ENCODE assay signal across 8 cellular contexts in genomic region chr5:54610197-54610898, GRCh38.
A peak's percentile ranks its signal among the peaks of the same experiment; 100 is the strongest.
DNase-seq lines count a peak whose midpoint lies in the region; ATAC-seq lines count a peak whose summit lies in the region.

No MANE protein-coding gene starts in this region.

- H3K4me3 Mint-ChIP-seq in T-helper 1 cell treated with Interleukin-12 subunit alpha and Interleukin-12 subunit beta and Interleukin-4 antibody, amounts not matched to agents 30 μg/mL and 1 μg/mL, for 36 hours, result peak overlapping the region; percentile 63
- peak overlapping the region in 9 of 10 donors; percentile 40 to 71 (median 56) for H3K4me3 Mint-ChIP-seq in naive thymus-derived CD8-positive, alpha-beta T cell

- no peaks in the 10 kb centered on the region for H3K27me3 Mint-ChIP-seq in T-helper 1 cell treated with Interleukin-12 subunit alpha and Interleukin-12 subunit beta and Interleukin-4 antibody, amounts not matched to agents 30 μg/mL and 1 μg/mL, for 36 hours (ENCODE audit: low read depth)
- H3K27me3 Mint-ChIP-seq in naive thymus-derived CD8-positive, alpha-beta T cell, result no peaks in the 10 kb centered on the region

- H3K4me1 Mint-ChIP-seq in T-helper 1 cell treated with Interleukin-12 subunit alpha and Interleukin-12 subunit beta and Interleukin-4 antibody, amounts not matched to agents 30 μg/mL and 1 μg/mL, for 36 hours (ENCODE audit: low read depth), result peaks cover 25% of the 10 kb centered on the region
- H3K4me1 Mint-ChIP-seq in naive thymus-derived CD8-positive, alpha-beta T cell, result peaks cover 11 to 45% (median 20%) of the 10 kb centered on the region in 4 donors

- POLR2A ChIA-PET in naive thymus-derived CD8-positive, alpha-beta T cell (lab: Charles Lee), result interaction anchor here (0.7 to 1.7 kb wide), 6 partner anchors 10 to 63 kb away, joined by 3 to 13 read pairs (median 3); no protein-coding TSS in a partner anchor

- H3K9me3 Mint-ChIP-seq in T-helper 1 cell treated with Interleukin-12 subunit alpha and Interleukin-12 subunit beta and Interleukin-4 antibody, amounts not matched to agents 30 μg/mL and 1 μg/mL, for 36 hours, result peaks cover 25% of the 10 kb centered on the region
- peaks cover 0 to 9% (median 4%) of the 10 kb centered on the region in 9 donors for H3K9me3 Mint-ChIP-seq in naive thymus-derived CD8-positive, alpha-beta T cell

- H3K27ac Mint-ChIP-seq in T-helper 1 cell treated with Interleukin-12 subunit alpha and Interleukin-12 subunit beta and Interleukin-4 antibody, amounts not matched to agents 30 μg/mL and 1 μg/mL, for 36 hours, result peak overlapping the region; percentile 82
- peak overlapping the region in 7 of 10 donors; percentile 42 to 83 (median 74) for H3K27ac Mint-ChIP-seq in naive thymus-derived CD8-positive, alpha-beta T cell

- peak; percentile 85 for ATAC-seq in GM19025 (IDR thresholded peaks at IDR 0.05; ENCODE audit: low read depth, unreplicated experiment)
- ATAC-seq in HG03097 (IDR thresholded peaks at IDR 0.05; ENCODE audit: low FRiP score, unreplicated experiment), result peak; percentile 95
- peak; percentile 80 for ATAC-seq in naive thymus-derived CD8-positive, alpha-beta T cell

- peaks cover 24% of the 10 kb centered on the region for H3K36me3 Mint-ChIP-seq in T-helper 1 cell treated with Interleukin-12 subunit alpha and Interleukin-12 subunit beta and Interleukin-4 antibody, amounts not matched to agents 30 μg/mL and 1 μg/mL, for 36 hours (ENCODE audit: low read depth)
- peaks cover 0 to 10% (median 3%) of the 10 kb centered on the region in 3 donors for H3K36me3 Mint-ChIP-seq in naive thymus-derived CD8-positive, alpha-beta T cell

- DNase-seq in CD1c-positive myeloid dendritic cell (ENCODE audit: extremely low spot score), result peak; percentile 80
- DNase-seq in naive thymus-derived CD8-positive, alpha-beta T cell, result peak in 5 of 10 donors; percentile 3 to 33 (median 21)
- DNase-seq in NCI-H1092 (lab: John Stamatoyannopoulos, UW), result no peak
- no peak for DNase-seq in NCI-H2081 treated with DMSO at 0.1 percent for 48 hours (lab: John Stamatoyannopoulos, UW)
- no peak for DNase-seq in GOT3 (lab: John Stamatoyannopoulos, UW)
